In genomic region chr10:132001238-132001977, GRCh38 we compare ENCODE assay signal across 10 cellular contexts. TPM values are rescaled to one million over a fixed set of nuclear protein-coding genes. Genes with fewer than 3 reads are reported as not detected.
DNase-seq lines count a peak whose midpoint lies in the region; ATAC-seq, FAIRE-seq and TF ChIP-seq lines count a peak whose summit lies in the region.
"Had no signal": no experiment of that assay in that cellular context is flagged by ENCODE, and none has a peak within 500 bp of the region (broad histone marks: within the 10 kb centered on the region; RNA-seq: fewer than 3 reads in every experiment).

No MANE protein-coding gene starts in this region.

- no peak for ATAC-seq in GM18907 (IDR thresholded peaks at IDR 0.05; ENCODE audit: unreplicated experiment)
- ATAC-seq: gastrocnemius medialis had no signal

- DNase-seq in CD8-positive, alpha-beta memory T cell = no peak
- peak; percentile 35 for DNase-seq in H4 (ENCODE audit: low spot score)
- peak; percentile 66 for DNase-seq in RPMI7951 (ENCODE audit: low read depth)
- DNase-seq in immature natural killer cell = peak; percentile 7 to 14 (median 12)
- DNase-seq in germinal center (ENCODE audit: low spot score) = no peak
- DNase-seq in mesothelial cell of epicardium (ENCODE audit: low spot score in 2 of 2, unreplicated experiment in 2 of 2) = no peak
- no peak for DNase-seq in GM19239 (ENCODE audit: insufficient read length, low spot score)
- DNase-seq: activated CD4-positive, alpha-beta T cell treated with anti-CD3 and anti-CD28 coated beads, Interleukin-2, amount 10 ng/mL, durations not matched to agents 24 days and 14 days; gastrocnemius medialis had no signal

- peak overlapping the region in 4 of 7 donors; percentile 31 to 57 (median 54) for H3K4me3 Mint-ChIP-seq in CD8-positive, alpha-beta memory T cell
- peak overlapping the region; percentile 15 to 67 (median 35) for H3K4me3 Mint-ChIP-seq in immature natural killer cell
- H3K4me3 Mint-ChIP-seq in mesothelial cell of epicardium = no peak overlapping the region
- H3K4me3 Mint-ChIP-seq: activated CD4-positive, alpha-beta T cell treated with anti-CD3 and anti-CD28 coated beads, Interleukin-2, amount 10 ng/mL, durations not matched to agents 24 days and 14 days had no signal

- no peak for FAIRE-seq in GM19239 (lab: Jason Lieb, UNC)

- no peaks in the 10 kb centered on the region for H3K27me3 ChIP-seq in CD8-positive, alpha-beta memory T cell (ENCODE audit: insufficient read depth, low read length, poor library complexity, severe bottlenecking)
- H3K27me3 ChIP-seq: gastrocnemius medialis had no signal

- H3K27ac Mint-ChIP-seq in CD8-positive, alpha-beta memory T cell = peak overlapping the region in 2 of 8 donors; percentile 27 to 76
- H3K27ac Mint-ChIP-seq in immature natural killer cell = peak overlapping the region in 1 of 6 donors; percentile 20
- no peak overlapping the region for H3K27ac Mint-ChIP-seq in mesothelial cell of epicardium
- H3K27ac Mint-ChIP-seq: activated CD4-positive, alpha-beta T cell treated with anti-CD3 and anti-CD28 coated beads, Interleukin-2, amount 10 ng/mL, durations not matched to agents 24 days and 14 days had no signal

- peaks cover 15 to 20% of the 10 kb centered on the region in 2 donors for H3K27me3 Mint-ChIP-seq in CD8-positive, alpha-beta memory T cell
- H3K27me3 Mint-ChIP-seq in immature natural killer cell (ENCODE audit: low read depth in 3 of 3) (peaks cover 3 to 6% (median 4%) of the 10 kb centered on the region in 3 donors), mesothelial cell of epicardium (ENCODE audit: low read depth) (peaks cover 3% of the 10 kb centered on the region)

- TF ChIP-seq CTCF in mesothelial cell of epicardium (IDR thresholded peaks at IDR 0.05; ENCODE audit: unreplicated experiment) = no peak

- H3K27ac ChIP-seq in CD8-positive, alpha-beta memory T cell (ENCODE audit: low read depth, low read length) = no peak overlapping the region

- CTCF ChIA-PET in CD8-positive, alpha-beta memory T cell (lab: Charles Lee) = interaction anchor here (2.1 kb wide), 1 partner anchor 13 kb away, joined by 4 read pairs; no protein-coding TSS in a partner anchor

- H3K4me1 ChIP-seq in CD8-positive, alpha-beta memory T cell (ENCODE audit: insufficient read depth, low read length) = no peaks in the 10 kb centered on the region

- POLR2A ChIA-PET in CD8-positive, alpha-beta memory T cell (lab: Charles Lee) = no interaction called here

- no peaks in the 10 kb centered on the region for H3K9me3 Mint-ChIP-seq in CD8-positive, alpha-beta memory T cell
- H3K9me3 Mint-ChIP-seq in immature natural killer cell = no peaks in the 10 kb centered on the region
- H3K9me3 Mint-ChIP-seq in mesothelial cell of epicardium = peaks cover 11% of the 10 kb centered on the region
- H3K9me3 Mint-ChIP-seq: activated CD4-positive, alpha-beta T cell treated with anti-CD3 and anti-CD28 coated beads, Interleukin-2, amount 10 ng/mL, durations not matched to agents 24 days and 14 days had no signal

- peaks cover 0 to 11% (median 0%) of the 10 kb centered on the region in 3 donors for H3K36me3 Mint-ChIP-seq in CD8-positive, alpha-beta memory T cell
- no peaks in the 10 kb centered on the region for H3K36me3 Mint-ChIP-seq in immature natural killer cell
- no peaks in the 10 kb centered on the region for H3K36me3 Mint-ChIP-seq in mesothelial cell of epicardium

- no peak overlapping the region for H3K4me3 ChIP-seq in CD8-positive, alpha-beta memory T cell (ENCODE audit: low read length)

- peaks cover 0 to 6% (median 4%) of the 10 kb centered on the region in 3 donors for H3K4me1 Mint-ChIP-seq in CD8-positive, alpha-beta memory T cell
- H3K4me1 Mint-ChIP-seq in immature natural killer cell (no peaks in the 10 kb centered on the region), mesothelial cell of epicardium (peaks cover 18% of the 10 kb centered on the region)
- H3K4me1 Mint-ChIP-seq: activated CD4-positive, alpha-beta T cell treated with anti-CD3 and anti-CD28 coated beads, Interleukin-2, amount 10 ng/mL, durations not matched to agents 24 days and 14 days had no signal

- no peaks in the 10 kb centered on the region for H3K36me3 ChIP-seq in CD8-positive, alpha-beta memory T cell (ENCODE audit: insufficient read depth, low read length)
- H3K36me3 ChIP-seq: gastrocnemius medialis had no signal

- no peaks in the 10 kb centered on the region for H3K9me3 ChIP-seq in CD8-positive, alpha-beta memory T cell (ENCODE audit: low read length)
- H3K9me3 ChIP-seq: gastrocnemius medialis had no signal

RNA-seq across cellular contexts. Expression of gene BNIP3, which starts 19.7 kb away (rescaled TPM):
- total RNA-seq in CD8-positive, alpha-beta memory T cell = 10 to 100 TPM; 39.8 to 40.7 TPM
- polyA plus RNA-seq in CD8-positive, alpha-beta memory T cell = 26.3 TPM
- 192 and 240 TPM in 2 replicates for total RNA-seq in H4 (2014; rRNA removed; shearing (Covaris generic))
- 314 and 385 TPM in 2 replicates for total RNA-seq in RPMI7951 (2014; rRNA removed; shearing (Covaris generic))
- 10 to 100 TPM in 1 of 3 donors, 1 to 10 TPM in 2; 8.7 to 17.8 (median 9.0) TPM for polyA plus RNA-seq in immature natural killer cell
- 50.8 to 57.2 TPM (median 53.0 TPM) in 3 replicates for total RNA-seq in mesothelial cell of epicardium

Comparison
In these comparisons a context has a peak if more than half of its experiments do, and no peak if none do; other contexts are left out.
1. DNase-seq: peak in H4 (single experiment), RPMI7951 (single experiment) and immature natural killer cell (3 of 3); none in CD8-positive, alpha-beta memory T cell (0 of 5), germinal center (single experiment), mesothelial cell of epicardium (0 of 2) and GM19239 (single experiment).